In the genomic region with DNA sequence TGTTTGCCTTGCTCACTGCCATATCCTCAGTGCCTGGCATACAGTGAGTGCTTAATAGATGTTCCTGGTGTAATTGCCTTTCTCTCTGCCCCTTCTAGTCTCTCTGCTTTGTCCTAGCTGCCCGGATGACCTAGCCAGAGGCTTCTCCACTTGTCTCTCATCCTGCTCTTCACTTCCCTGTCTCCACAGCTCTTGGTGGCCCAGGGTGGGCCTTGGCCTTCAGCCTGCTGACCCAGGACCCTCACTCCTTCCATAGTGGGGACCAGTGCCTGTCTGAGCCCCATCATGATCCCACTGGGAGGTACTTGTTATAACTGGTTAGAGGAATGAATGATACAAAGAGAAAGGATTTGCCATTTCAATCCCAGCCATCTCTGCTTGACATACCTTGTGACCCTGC, we compare ENCODE assay signal across 1 cellular context.
TF ChIP-seq lines count a peak whose summit lies in the region.

No MANE protein-coding gene starts in this region.

TF ChIP-seq in GM12878, 131 proteins besides CTCF, POLR2A, EP300 and RAD21:
- TF ChIP-seq PML (IDR thresholded peaks at IDR 0.05; ENCODE audit: low read length) (no peak), IKZF2 (IDR thresholded peaks at IDR 0.05) (no peak), HDAC6 (IDR thresholded peaks at IDR 0.05; ENCODE audit: unreplicated experiment) (no peak), STAT3 (IDR thresholded peaks at IDR 0.05; ENCODE audit: low read depth, low read length) (no peak), HCFC1 (IDR thresholded peaks at IDR 0.05; ENCODE audit: low read length) (no peak), NBN (IDR thresholded peaks at IDR 0.05) (no peak), SREBF1 (IDR thresholded peaks at IDR 0.05; ENCODE audit: low read length) (no peak), EZH2 (IDR thresholded peaks at IDR 0.05; ENCODE audit: borderline replicate concordance, control insufficient read depth, low read depth, low read length) (no peak), TBL1XR1 (IDR thresholded peaks at IDR 0.05; ENCODE audit: low read depth, low read length) (no peak), NR2F1 (conservative IDR thresholded peaks at IDR 0.05) (no peak)
